9 cellular contexts compared by ENCODE assay signal in the genomic region with DNA sequence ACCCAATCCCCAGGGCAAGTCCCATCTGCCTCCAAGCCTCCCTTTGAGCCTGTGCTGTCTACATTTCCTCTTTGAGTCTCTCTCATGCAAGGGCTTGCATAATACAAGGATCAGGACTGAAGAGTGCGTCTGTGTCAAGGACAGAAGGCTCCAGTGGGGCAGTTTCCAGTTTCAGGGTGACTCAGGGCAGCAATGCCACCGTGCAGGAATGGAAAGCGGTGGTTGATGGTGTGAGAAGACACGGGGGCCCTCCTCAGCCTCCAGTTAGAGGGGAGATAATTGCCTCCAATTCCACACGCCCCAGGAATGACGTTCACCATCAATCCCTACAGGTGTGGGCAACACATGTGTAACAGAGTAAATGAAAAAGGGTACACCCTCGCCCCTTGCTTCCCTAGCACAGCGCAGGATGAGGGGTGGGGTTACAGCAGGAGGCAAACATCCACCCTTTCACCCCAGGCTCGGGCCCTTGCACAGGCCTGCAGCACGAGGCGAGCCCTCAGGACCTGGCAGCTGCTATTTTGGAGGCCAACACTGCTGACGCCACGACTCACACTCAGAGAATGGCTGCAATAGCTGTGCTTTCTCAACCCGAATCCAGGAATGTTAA. TPM values are rescaled to one million over a fixed set of nuclear protein-coding genes. Genes with fewer than 3 reads are reported as not detected.
A peak's percentile ranks its signal among the peaks of the same experiment; 100 is the strongest.
DNase-seq lines count a peak whose midpoint lies in the region; ATAC-seq and TF ChIP-seq lines count a peak whose summit lies in the region.
"Had no signal": no experiment of that assay in that cellular context is flagged by ENCODE, and none has a peak within 500 bp of the region (broad histone marks: within the 10 kb centered on the region; RNA-seq: fewer than 3 reads in every experiment).

No MANE protein-coding gene starts in this region.

- H3K9ac ChIP-seq in skeletal muscle tissue (ENCODE audit: low read depth in 1 of 3, low read length in 3 of 3) = no peak overlapping the region

- no peaks in the 10 kb centered on the region for H3K9me3 ChIP-seq in skeletal muscle tissue (ENCODE audit: control insufficient read depth in 3 of 3, low read length in 3 of 3)

- H3K27ac ChIP-seq in skeletal muscle tissue (ENCODE audit: low read depth, low read length) = peak overlapping the region; percentile 48

- TF ChIP-seq CTCF in epithelial cell of esophagus (IDR thresholded peaks at IDR 0.05; ENCODE audit: insufficient read depth, low read depth, low read length, missing control alignments) = no peak

- H3K4me1 ChIP-seq in skeletal muscle tissue (ENCODE audit: control insufficient read depth in 3 of 3, insufficient read depth in 3 of 3, low read length in 3 of 3) = peaks cover 0 to 5% (median 2%) of the 10 kb centered on the region in 3 donors

- H3K4me3 ChIP-seq in epithelial cell of esophagus (ENCODE audit: low read length) = no peak overlapping the region
- H3K4me3 ChIP-seq in skeletal muscle tissue (ENCODE audit: low read length in 3 of 3) = no peak overlapping the region

- DNase-seq in NCI-H226 (peak; percentile 27), epithelial cell of esophagus (ENCODE audit: low read depth) (peak; percentile 32), germinal center (ENCODE audit: low spot score) (no peak), HK-2 (ENCODE audit: unreplicated experiment) (no peak)
- DNase-seq: MM.1S had no signal

- peak; percentile 51 for ATAC-seq in GM19438 (IDR thresholded peaks at IDR 0.05; ENCODE audit: low read depth, unreplicated experiment)
- ATAC-seq in HG02938 (IDR thresholded peaks at IDR 0.05; ENCODE audit: unreplicated experiment) = no peak
- no peak for ATAC-seq in HG03280 (IDR thresholded peaks at IDR 0.05; ENCODE audit: unreplicated experiment)

- H3K36me3 ChIP-seq in skeletal muscle tissue (ENCODE audit: control insufficient read depth in 3 of 3, insufficient read depth in 3 of 3, low read length in 3 of 3) = peaks cover 4 to 8% (median 4%) of the 10 kb centered on the region in 3 donors

- no peaks in the 10 kb centered on the region for H3K27me3 ChIP-seq in skeletal muscle tissue (ENCODE audit: control insufficient read depth in 3 of 3, insufficient read depth in 3 of 3, low read length in 3 of 3)

RNA-seq across cellular contexts. Expression of gene SLC25A19, which starts 24.8 kb away (rescaled TPM):
- total RNA-seq in skeletal muscle tissue = 1.0 TPM

RNA-seq across cellular contexts. Expression of gene MIF4GD, which starts 43.0 kb away (rescaled TPM):
- 7.8 TPM for total RNA-seq in skeletal muscle tissue

RNA-seq across cellular contexts. Expression of gene MRPS7, which starts 52.4 kb away (rescaled TPM):
- 71.5 TPM for total RNA-seq in skeletal muscle tissue

RNA-seq across cellular contexts. Expression of gene GGA3, which starts 52.6 kb away (rescaled TPM):
- 4.7 TPM for total RNA-seq in skeletal muscle tissue

Comparison
In these comparisons a context has a peak if more than half of its experiments do, and no peak if none do; other contexts are left out.
1. DNase-seq: peak in NCI-H226 (single experiment) and epithelial cell of esophagus (single experiment); none in germinal center (single experiment) and HK-2 (single experiment).